In the genomic region with DNA sequence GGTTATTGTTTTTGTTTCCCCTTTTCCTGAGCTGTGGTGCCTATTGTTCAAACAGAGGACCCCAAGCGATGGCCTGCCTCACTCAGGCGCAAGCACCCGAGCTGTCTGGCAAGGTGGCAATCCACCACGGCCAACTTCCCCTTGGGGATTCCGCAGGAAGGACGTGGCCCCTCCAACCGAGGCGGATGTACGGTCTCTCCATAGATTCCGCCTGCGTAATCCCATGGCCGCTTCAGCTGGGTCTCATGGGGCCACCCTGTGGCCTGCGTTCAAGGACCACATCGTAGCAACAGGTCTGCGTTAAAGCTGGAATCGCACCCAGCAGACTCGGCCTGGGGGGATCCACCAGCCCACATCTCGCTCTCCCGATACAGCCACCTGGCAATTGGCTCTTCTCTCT, we compare ENCODE assay signal across 2 cellular contexts.
TF ChIP-seq lines count a peak whose summit lies in the region.

No MANE protein-coding gene starts in this region.

TF ChIP-seq in IMR-90, 13 proteins besides CTCF, POLR2A, EP300 and RAD21:
- TF ChIP-seq FOS (IDR thresholded peaks at IDR 0.05; ENCODE audit: low read depth, low read length): no peak
- no peak for TF ChIP-seq CEBPB (IDR thresholded peaks at IDR 0.05; ENCODE audit: low read depth, low read length)
- no peak for TF ChIP-seq RCOR1 (IDR thresholded peaks at IDR 0.05; ENCODE audit: insufficient replicate concordance, low read length)
- no peak for TF ChIP-seq RFX5 (IDR thresholded peaks at IDR 0.05; ENCODE audit: low read depth, low read length)
- TF ChIP-seq NFE2L2 (IDR thresholded peaks at IDR 0.05; ENCODE audit: low read depth, low read length): no peak

TF ChIP-seq in H1, 55 proteins besides CTCF, POLR2A, EP300 and RAD21:
- TF ChIP-seq RNF2 (IDR thresholded peaks at IDR 0.05; ENCODE audit: borderline replicate concordance, low read depth, low read length, missing control alignments, poor library complexity, severe bottlenecking) (no peak), CBX8 (IDR thresholded peaks at IDR 0.05; ENCODE audit: borderline replicate concordance, low read depth, low read length) (no peak), TBP (IDR thresholded peaks at IDR 0.05; ENCODE audit: low read depth, low read length) (no peak), TEAD4 (IDR thresholded peaks at IDR 0.05; ENCODE audit: low read depth, low read length) (no peak), PHF8 (conservative IDR thresholded peaks at IDR 0.05; ENCODE audit: low read depth, low read length) (no peak), MAFK (IDR thresholded peaks at IDR 0.05; ENCODE audit: low read depth, low read length) (no peak), CHD1 (IDR thresholded peaks at IDR 0.05; ENCODE audit: low read depth, low read length) (no peak), CTBP2 (IDR thresholded peaks at IDR 0.05; ENCODE audit: borderline replicate concordance, insufficient read depth, insufficient read length, low read length) (no peak), FOSL1 (IDR thresholded peaks at IDR 0.05; ENCODE audit: insufficient read depth, low read depth, low read length) (no peak), TAF7 (optimal IDR thresholded peaks at IDR 0.05; ENCODE audit: borderline replicate concordance, low read depth, low read length) (no peak), CBX5 (IDR thresholded peaks at IDR 0.05; ENCODE audit: low read depth, low read length) (no peak), NANOG (IDR thresholded peaks at IDR 0.05; ENCODE audit: insufficient read depth, low read depth, low read length, poor library complexity, severe bottlenecking) (no peak), KDM1A (IDR thresholded peaks at IDR 0.05; ENCODE audit: borderline replicate concordance, low read length) (no peak)
